ENCODE assay signal across 10 cellular contexts in genomic region chr12:54588892-54589291, GRCh38. TPM values are rescaled to one million over a fixed set of nuclear protein-coding genes. Genes with fewer than 3 reads are reported as not detected.
DNase-seq lines count a peak whose midpoint lies in the region; ATAC-seq, FAIRE-seq and TF ChIP-seq lines count a peak whose summit lies in the region.
"Had no signal": no experiment of that assay in that cellular context is flagged by ENCODE, and none has a peak within 500 bp of the region (broad histone marks: within the 10 kb centered on the region; RNA-seq: fewer than 3 reads in every experiment).

No MANE protein-coding gene starts in this region.

- no TSS peak for BruUV-seq in K562 (replicated peaks; lab: Mats Ljungman, UMichigan)

- intact Hi-C loops in K562 (cut with micrococcal nuclease), result no loop called here

- peaks cover 0 to 9% of the 10 kb centered on the region in 2 experiments; a peak in 1 of 5 replicates for H3K4me1 ChIP-seq in K562 (replicated peaks in 1 of 2; ENCODE audit: control insufficient read depth in 2 of 2, insufficient read depth in 2 of 2, low read length in 2 of 2)
- H3K4me1 ChIP-seq in mesodermal cell (ENCODE audit: control insufficient read depth, insufficient read depth, low read length, poor library complexity, severe bottlenecking), result peaks cover 19% of the 10 kb centered on the region
- H3K4me1 ChIP-seq in suprapubic skin, result peaks cover 21% of the 10 kb centered on the region

- H3K9me3 ChIP-seq in K562 (replicated peaks; ENCODE audit: control insufficient read depth, insufficient read depth, low read depth, low read length) (no peaks in the 10 kb centered on the region), mesodermal cell (ENCODE audit: control insufficient read depth, low read length) (no peaks in the 10 kb centered on the region), suprapubic skin (no peaks in the 10 kb centered on the region)
- H3K9me3 ChIP-seq: mucosa of descending colon had no signal

- H3K36me3 Mint-ChIP-seq in activated CD8-positive, alpha-beta memory T cell treated with anti-CD3 and anti-CD28 coated beads, Interleukin-2, amount 10 ng/mL, durations not matched to agents 7 days and 5 days, result no peaks in the 10 kb centered on the region

- no peak for TF ChIP-seq POLR2A in K562 (conservative IDR thresholded peaks at IDR 0.05)
- no peak for TF ChIP-seq POLR2A in suprapubic skin (IDR thresholded peaks at IDR 0.05)

- no peak overlapping the region for H3K9ac ChIP-seq in K562 (ENCODE audit: insufficient read depth in 1 of 2, low read depth in 2 of 2, low read length in 2 of 2)

- no peak for TF ChIP-seq EP300 in K562 (IDR thresholded peaks at IDR 0.05; ENCODE audit: low read length)
- TF ChIP-seq EP300 in suprapubic skin (IDR thresholded peaks at IDR 0.05), result no peak

- TF ChIP-seq CTCF in K562 (IDR thresholded peaks at IDR 0.05 in 2 of 3, conservative IDR thresholded peaks at IDR 0.05 in 1 of 3; ENCODE audit: insufficient read depth in 2 of 3, low read depth in 1 of 3, low read length in 3 of 3) (no peak), suprapubic skin (IDR thresholded peaks at IDR 0.05) (no peak)

- H3K27ac ChIP-seq in K562 (ENCODE audit: extremely low read depth, low read depth, low read length) (no peak overlapping the region), mesodermal cell (ENCODE audit: low read depth, low read length, severe bottlenecking) (no peak overlapping the region), suprapubic skin (no peak overlapping the region)

- peak overlapping the region; percentile 26 for H3K4me3 Mint-ChIP-seq in activated CD8-positive, alpha-beta memory T cell treated with anti-CD3 and anti-CD28 coated beads, Interleukin-2, amount 10 ng/mL, durations not matched to agents 7 days and 5 days

- no peak overlapping the region for H3K27ac Mint-ChIP-seq in activated CD8-positive, alpha-beta memory T cell treated with anti-CD3 and anti-CD28 coated beads, Interleukin-2, amount 10 ng/mL, durations not matched to agents 7 days and 5 days

- TF ChIP-seq RAD21 in K562 (CRISPR knock-in tag; conservative IDR thresholded peaks at IDR 0.05 in 1 of 2, IDR thresholded peaks at IDR 0.05 in 1 of 2), result no peak

- FAIRE-seq in K562 (lab: Jason Lieb, UNC), result no peak
- FAIRE-seq: RCC 7860 had no signal

- no peak overlapping the region for H3K4me2 ChIP-seq in K562 (ENCODE audit: insufficient read depth, low read length)

- 12% methylated on average over 11 of the region's 14 CpGs for WGBS in K562 (ENCODE audit: insufficient coverage, low coverage, missing lambda C conversion rate)
- 26 to 27% methylated on average over 14 of the region's 14 CpGs for WGBS in mesodermal cell (ENCODE audit: insufficient coverage in 2 of 2), 2 experiments
- 28% methylated on average over 14 of the region's 14 CpGs for WGBS in suprapubic skin

- H3K9me3 Mint-ChIP-seq in activated CD8-positive, alpha-beta memory T cell treated with anti-CD3 and anti-CD28 coated beads, Interleukin-2, amount 10 ng/mL, durations not matched to agents 7 days and 5 days (ENCODE audit: low read depth), result no peaks in the 10 kb centered on the region

- H3K27me3 ChIP-seq in K562 (ENCODE audit: control insufficient read depth in 2 of 2, insufficient read depth in 2 of 2, low read length in 2 of 2), result peaks cover 40 to 77% of the 10 kb centered on the region in 2 experiments
- peaks cover 39% of the 10 kb centered on the region for H3K27me3 ChIP-seq in suprapubic skin

- POLR2A ChIA-PET in K562 (lab: Yijun Ruan, JAX), result no interaction called here

- in situ Hi-C loops in K562 (cut with MboI), result no loop called here

- H3K79me2 ChIP-seq in K562 (ENCODE audit: control insufficient read depth, insufficient read depth, low read length), result no peaks in the 10 kb centered on the region

- no peaks in the 10 kb centered on the region for H3K36me3 ChIP-seq in K562 (ENCODE audit: control insufficient read depth, insufficient read depth, low read length)
- no peaks in the 10 kb centered on the region for H3K36me3 ChIP-seq in mesodermal cell (ENCODE audit: control insufficient read depth, insufficient read depth, low read length)
- no peaks in the 10 kb centered on the region for H3K36me3 ChIP-seq in suprapubic skin

- H2AFZ ChIP-seq in K562 (ENCODE audit: low read depth, low read length), result no peak overlapping the region

- ATAC-seq in activated CD8-positive, alpha-beta memory T cell treated with anti-CD3 and anti-CD28 coated beads, Interleukin-2, amount 10 ng/mL, durations not matched to agents 7 days and 5 days, result no peak
- ATAC-seq in K562 (no peak), GM19397 (IDR thresholded peaks at IDR 0.05; ENCODE audit: unreplicated experiment) (no peak)

- H3K9me1 ChIP-seq in K562 (ENCODE audit: control insufficient read depth, insufficient read depth, low read length), result no peaks in the 10 kb centered on the region

- CTCF ChIA-PET in activated CD8-positive, alpha-beta memory T cell treated with anti-CD3 and anti-CD28 coated beads, Interleukin-2, amount 10 ng/mL, durations not matched to agents 7 days and 5 days (lab: Charles Lee), result interaction anchor here (1.1 kb wide), 1 partner anchor 8 kb away, joined by 5 read pairs; no protein-coding TSS in a partner anchor
- CTCF ChIA-PET in K562 (lab: Yijun Ruan, JAX; ENCODE audit: low intra/inter-chr PET ratio), result no interaction called here

- peaks cover 63% of the 10 kb centered on the region for H3K27me3 Mint-ChIP-seq in activated CD8-positive, alpha-beta memory T cell treated with anti-CD3 and anti-CD28 coated beads, Interleukin-2, amount 10 ng/mL, durations not matched to agents 7 days and 5 days

- H3K4me3 ChIP-seq in K562 (no peak overlapping the region), mesodermal cell (ENCODE audit: extremely low read depth, insufficient read depth, low read length, poor library complexity, severe bottlenecking) (peak overlapping the region; percentile 25), suprapubic skin (peak overlapping the region; percentile 54)
- H3K4me3 ChIP-seq: mucosa of descending colon had no signal

- peaks cover 14% of the 10 kb centered on the region for H4K20me1 ChIP-seq in K562 (replicated peaks; ENCODE audit: control insufficient read depth, insufficient read depth, low read length)

- DNase-seq in activated CD8-positive, alpha-beta memory T cell treated with anti-CD3 and anti-CD28 coated beads, Interleukin-2, amount 10 ng/mL, durations not matched to agents 7 days and 5 days, result no peak
- no peak for DNase-seq in activated CD8-positive, alpha-beta memory T cell treated with anti-CD3 and anti-CD28 coated beads, Interleukin-2, amount 50 U/mL, for 4 hours
- DNase-seq in K562 (ENCODE audit: extremely low read depth in 1 of 4, low spot score in 3 of 4), result no peak
- no peak for DNase-seq in suprapubic skin (ENCODE audit: low spot score in 2 of 2)
- DNase-seq in A172 (ENCODE audit: low spot score), result no peak
- no peak for DNase-seq in germinal center (ENCODE audit: low spot score)

- peaks cover 2% of the 10 kb centered on the region for H3K4me1 Mint-ChIP-seq in activated CD8-positive, alpha-beta memory T cell treated with anti-CD3 and anti-CD28 coated beads, Interleukin-2, amount 10 ng/mL, durations not matched to agents 7 days and 5 days

RNA-seq across cellular contexts. Expression of gene PPP1R1A, which starts 0.4 kb away (rescaled TPM):
- not detected for total RNA-seq in activated CD8-positive, alpha-beta memory T cell treated with anti-CD3 and anti-CD28 coated beads, Interleukin-2, amount 10 ng/mL, durations not matched to agents 7 days and 5 days
- not detected in 2 replicates for total RNA-seq in K562 (2011; cell fraction: chromatin; rRNA removed; ENCODE audit: low replicate concordance)
- not detected in 2 replicates for total RNA-seq in K562 (2011; cell fraction: nucleolus; rRNA removed)
- not detected in 2 replicates for total RNA-seq in K562 (2011; cell fraction: nucleoplasm; rRNA removed)
- total RNA-seq in K562 (2014; rRNA removed) (not detected in 2 replicates), K562 (2014; rRNA removed; fragmentation: Illumina TruSeq; extraction: Trizol) (not detected in 2 replicates), K562 (2015; rRNA removed; fragmentation: Illumina TruSeq; extraction: Trizol) (not detected in 2 replicates), K562 (2021) (not detected in 2 replicates), suprapubic skin (10 to 100 TPM in 1 of 4 donors, 1 to 10 TPM in 3; 3.5 to 11.0 (median 5.9) TPM)
- polyA plus RNA-seq in K562 (2011; rRNA removed) (not detected in 2 replicates), K562 (2014; fragmentation: Illumina TruSeq; extraction: Trizol) (not detected in 2 replicates), K562 (2014; fragmentation: Nextera tagmentation; extraction: Ambion mirVana) (not detected), K562 (2014; rRNA removed) (not detected in 2 replicates)
- polyA plus RNA-seq in K562 (2011; cell fraction: cytosol; rRNA removed), result not detected in 2 replicates
- polyA plus RNA-seq in K562 (2011; cell fraction: nucleus; rRNA removed), result not detected in 2 replicates
- 0.07 TPM in 1 of 2 replicates, not detected in the other for polyA plus RNA-seq in K562 (2012)
- not detected in 2 replicates for polyA minus RNA-seq in K562 (2011; rRNA and poly(A)+ RNA removed)
- polyA minus RNA-seq in K562 (2011; cell fraction: cytosol; rRNA and poly(A)+ RNA removed), result not detected in 2 replicates
- polyA minus RNA-seq in K562 (2011; cell fraction: nucleus; rRNA and poly(A)+ RNA removed), result not detected in 2 replicates
- 4.8 TPM for polyA plus RNA-seq in mesodermal cell (2013, experiment 1 of 2)
- polyA plus RNA-seq in mesodermal cell (2013, experiment 2 of 2), result 3.5 TPM
- not detected in 2 replicates for total RNA-seq in A172 (2014; rRNA removed; shearing (Covaris generic))

RNA-seq across cellular contexts. Expression of gene PDE1B, which starts 39.5 kb away (rescaled TPM):
- total RNA-seq in activated CD8-positive, alpha-beta memory T cell treated with anti-CD3 and anti-CD28 coated beads, Interleukin-2, amount 10 ng/mL, durations not matched to agents 7 days and 5 days, result 10 to 100 TPM; 10.6 to 14.3 TPM
- total RNA-seq in K562 (2011; cell fraction: chromatin; rRNA removed; ENCODE audit: low replicate concordance), result 0.37 and 0.46 TPM in 2 replicates
- total RNA-seq in K562 (2011; cell fraction: nucleolus; rRNA removed), result 0.13 and 0.33 TPM in 2 replicates
- 0.22 and 0.38 TPM in 2 replicates for total RNA-seq in K562 (2011; cell fraction: nucleoplasm; rRNA removed)
- total RNA-seq in K562 (2014; rRNA removed) (0.14 and 0.33 TPM in 2 replicates), K562 (2014; rRNA removed; fragmentation: Illumina TruSeq; extraction: Trizol) (0.22 and 0.25 TPM in 2 replicates), K562 (2015; rRNA removed; fragmentation: Illumina TruSeq; extraction: Trizol) (1.0 and 1.1 TPM in 2 replicates), K562 (2021) (0.31 and 0.47 TPM in 2 replicates), suprapubic skin (1 to 10 TPM; 1.8 to 4.8 (median 3.9) TPM)
- polyA plus RNA-seq in K562 (2011; rRNA removed) (0.06 and 0.89 TPM in 2 replicates), K562 (2014; fragmentation: Illumina TruSeq; extraction: Trizol) (0.53 and 0.56 TPM in 2 replicates), K562 (2014; fragmentation: Nextera tagmentation; extraction: Ambion mirVana) (under 1 TPM in 1 of 2 experiments, not detected in 1; 0.04 TPM), K562 (2014; rRNA removed) (0.55 and 0.73 TPM in 2 replicates)
- polyA plus RNA-seq in K562 (2011; cell fraction: cytosol; rRNA removed), result 0.07 and 0.62 TPM in 2 replicates
- polyA plus RNA-seq in K562 (2011; cell fraction: nucleus; rRNA removed), result 0.37 and 2.0 TPM in 2 replicates
- 0.96 and 1.9 TPM in 2 replicates for polyA plus RNA-seq in K562 (2012)
- polyA minus RNA-seq in K562 (2011; rRNA and poly(A)+ RNA removed), result 0.25 and 0.39 TPM in 2 replicates
- not detected in 2 replicates for polyA minus RNA-seq in K562 (2011; cell fraction: cytosol; rRNA and poly(A)+ RNA removed)
- polyA minus RNA-seq in K562 (2011; cell fraction: nucleus; rRNA and poly(A)+ RNA removed), result 0.13 and 1.1 TPM in 2 replicates
- 7.4 TPM for polyA plus RNA-seq in mesodermal cell (2013, experiment 1 of 2)
- 6.2 TPM for polyA plus RNA-seq in mesodermal cell (2013, experiment 2 of 2)
- total RNA-seq in A172 (2014; rRNA removed; shearing (Covaris generic)), result 0.10 TPM in 1 of 2 replicates, not detected in the other

RNA-seq across cellular contexts. Expression of gene LACRT, which starts 45.8 kb away (rescaled TPM):
- not detected for total RNA-seq in activated CD8-positive, alpha-beta memory T cell treated with anti-CD3 and anti-CD28 coated beads, Interleukin-2, amount 10 ng/mL, durations not matched to agents 7 days and 5 days
- total RNA-seq in K562 (2011; cell fraction: chromatin; rRNA removed; ENCODE audit: low replicate concordance), result not detected in 2 replicates
- not detected in 2 replicates for total RNA-seq in K562 (2011; cell fraction: nucleolus; rRNA removed)
- total RNA-seq in K562 (2011; cell fraction: nucleoplasm; rRNA removed), result not detected in 2 replicates
- not detected in 2 replicates for total RNA-seq in K562 (2014; rRNA removed)
- not detected in 2 replicates for total RNA-seq in K562 (2014; rRNA removed; fragmentation: Illumina TruSeq; extraction: Trizol)
- not detected in 2 replicates for total RNA-seq in K562 (2015; rRNA removed; fragmentation: Illumina TruSeq; extraction: Trizol)
- total RNA-seq in K562 (2021), result not detected in 2 replicates
- not detected in 2 replicates for polyA plus RNA-seq in K562 (2011; rRNA removed)
- not detected in 2 replicates for polyA plus RNA-seq in K562 (2011; cell fraction: cytosol; rRNA removed)
- polyA plus RNA-seq in K562 (2011; cell fraction: nucleus; rRNA removed), result not detected in 2 replicates
- not detected in 2 replicates for polyA plus RNA-seq in K562 (2012)
- polyA plus RNA-seq in K562 (2014; fragmentation: Illumina TruSeq; extraction: Trizol), result not detected in 2 replicates
- not detected for polyA plus RNA-seq in K562 (2014; fragmentation: Nextera tagmentation; extraction: Ambion mirVana)
- not detected in 2 replicates for polyA plus RNA-seq in K562 (2014; rRNA removed)
- polyA minus RNA-seq in K562 (2011; rRNA and poly(A)+ RNA removed), result not detected in 2 replicates
- polyA minus RNA-seq in K562 (2011; cell fraction: cytosol; rRNA and poly(A)+ RNA removed), result not detected in 2 replicates
- not detected in 2 replicates for polyA minus RNA-seq in K562 (2011; cell fraction: nucleus; rRNA and poly(A)+ RNA removed)
- polyA plus RNA-seq in mesodermal cell (2013, experiment 1 of 2), result not detected
- polyA plus RNA-seq in mesodermal cell (2013, experiment 2 of 2), result not detected
- total RNA-seq in suprapubic skin, result 1 to 10 TPM in 1 of 4 donors, not detected in 3; 1.5 TPM
- not detected in 2 replicates for total RNA-seq in A172 (2014; rRNA removed; shearing (Covaris generic))
- total RNA-seq: mucosa of descending colon had no signal

RNA-seq across cellular contexts. Expression of gene DCD, which starts 59.3 kb away (rescaled TPM):
- total RNA-seq in activated CD8-positive, alpha-beta memory T cell treated with anti-CD3 and anti-CD28 coated beads, Interleukin-2, amount 10 ng/mL, durations not matched to agents 7 days and 5 days, result not detected
- not detected in 2 replicates for total RNA-seq in K562 (2011; cell fraction: chromatin; rRNA removed; ENCODE audit: low replicate concordance)
- total RNA-seq in K562 (2011; cell fraction: nucleolus; rRNA removed), result not detected in 2 replicates
- total RNA-seq in K562 (2011; cell fraction: nucleoplasm; rRNA removed), result not detected in 2 replicates
- total RNA-seq in K562 (2014; rRNA removed), result not detected in 2 replicates
- total RNA-seq in K562 (2014; rRNA removed; fragmentation: Illumina TruSeq; extraction: Trizol), result not detected in 2 replicates
- not detected in 2 replicates for total RNA-seq in K562 (2015; rRNA removed; fragmentation: Illumina TruSeq; extraction: Trizol)
- total RNA-seq in K562 (2021), result not detected in 2 replicates
- polyA plus RNA-seq in K562 (2011; rRNA removed), result not detected in 2 replicates
- polyA plus RNA-seq in K562 (2011; cell fraction: cytosol; rRNA removed), result not detected in 2 replicates
- polyA plus RNA-seq in K562 (2011; cell fraction: nucleus; rRNA removed), result not detected in 2 replicates
- not detected in 2 replicates for polyA plus RNA-seq in K562 (2012)
- not detected in 2 replicates for polyA plus RNA-seq in K562 (2014; fragmentation: Illumina TruSeq; extraction: Trizol)
- not detected for polyA plus RNA-seq in K562 (2014; fragmentation: Nextera tagmentation; extraction: Ambion mirVana)
- not detected in 2 replicates for polyA plus RNA-seq in K562 (2014; rRNA removed)
- not detected in 2 replicates for polyA minus RNA-seq in K562 (2011; rRNA and poly(A)+ RNA removed)
- polyA minus RNA-seq in K562 (2011; cell fraction: cytosol; rRNA and poly(A)+ RNA removed), result not detected in 2 replicates
- polyA minus RNA-seq in K562 (2011; cell fraction: nucleus; rRNA and poly(A)+ RNA removed), result not detected in 2 replicates
- not detected for polyA plus RNA-seq in mesodermal cell (2013, experiment 1 of 2)
- polyA plus RNA-seq in mesodermal cell (2013, experiment 2 of 2), result not detected
- total RNA-seq in suprapubic skin, result 1,000 to 10,000 TPM; 1,519 to 3,186 (median 2,298) TPM
- total RNA-seq in A172 (2014; rRNA removed; shearing (Covaris generic)), result not detected in 2 replicates
- total RNA-seq: mucosa of descending colon had no signal
